21 cellular contexts compared by ENCODE assay signal in genomic region chr21:38790038-38790437, GRCh38.
"Had no signal": no experiment of that assay in that cellular context is flagged by ENCODE, and none has a peak within 500 bp of the region (broad histone marks: within the 10 kb centered on the region; RNA-seq: fewer than 3 reads in every experiment).

No MANE protein-coding gene starts in this region.

- H3K36me3 ChIP-seq: adrenal gland had no signal

- H3K27me3 ChIP-seq: adrenal gland had no signal

- H3K4me3 ChIP-seq: adrenal gland had no signal

- DNase-seq: activated CD4-positive, alpha-beta T cell treated with anti-CD3 and anti-CD28 coated beads for 48 hours; activated CD4-positive, alpha-beta T cell treated with anti-CD3 and anti-CD28 coated beads, Interleukin-2, amount 50 U/mL, for 4 hours; activated CD8-positive, alpha-beta memory T cell treated with anti-CD3 and anti-CD28 coated beads, Interleukin-2, amount 50 U/mL, for 48 hours; activated CD8-positive, alpha-beta T cell treated with anti-CD3 and anti-CD28 coated beads, Interleukin-2, amount 10 ng/mL, durations not matched to agents 7 days and 5 days; activated naive CD4-positive, alpha-beta T cell treated with anti-CD3 and anti-CD28 coated beads, Interleukin-2, amount 50 U/mL, for 16 hours; activated naive CD8-positive, alpha-beta T cell treated with anti-CD3 and anti-CD28 coated beads, Interleukin-2, amount 10 ng/mL, durations not matched to agents 7 days and 5 days; activated T-cell treated with anti-CD3 and anti-CD28 coated beads, Interleukin-2, amount 50 U/mL, for 1 hour; adrenal gland; anterior cingulate cortex; KG1; NCI-H1105; NCI-H1436; NCI-H1694 treated with DMSO at 0.1 percent for 48 hours; NCI-H2029 treated with DMSO at 0.1 percent for 48 hours; NCI-H345; NCI-H510A; NCI-H526 treated with DMSO at 0.1 percent for 48 hours; NCI-H82; OCI-M1; SHP77 treated with DMSO at 0.1 percent for 48 hours had no signal

- H3K27ac ChIP-seq: adrenal gland had no signal

- H3K4me1 ChIP-seq: adrenal gland had no signal

- H3K9me3 ChIP-seq: adrenal gland had no signal

- ATAC-seq: activated CD4-positive, CD25-positive, alpha-beta regulatory T cell treated with anti-CD3 and anti-CD28 coated beads, Interleukin-2, amount 50 U/mL, for 24 hours; activated CD8-positive, alpha-beta T cell treated with anti-CD3 and anti-CD28 coated beads, Interleukin-2, amount 10 ng/mL, durations not matched to agents 7 days and 5 days had no signal
